Comparison of ENCODE assay signal across 1 cellular context in genomic region chr3:193863657-193864323, GRCh38.
TF ChIP-seq lines count a peak whose summit lies in the region.

No MANE protein-coding gene starts in this region.

TF ChIP-seq in WTC11, 78 proteins besides CTCF, POLR2A, EP300 and RAD21 (continued from another document):
- TF ChIP-seq, protein P1, sequence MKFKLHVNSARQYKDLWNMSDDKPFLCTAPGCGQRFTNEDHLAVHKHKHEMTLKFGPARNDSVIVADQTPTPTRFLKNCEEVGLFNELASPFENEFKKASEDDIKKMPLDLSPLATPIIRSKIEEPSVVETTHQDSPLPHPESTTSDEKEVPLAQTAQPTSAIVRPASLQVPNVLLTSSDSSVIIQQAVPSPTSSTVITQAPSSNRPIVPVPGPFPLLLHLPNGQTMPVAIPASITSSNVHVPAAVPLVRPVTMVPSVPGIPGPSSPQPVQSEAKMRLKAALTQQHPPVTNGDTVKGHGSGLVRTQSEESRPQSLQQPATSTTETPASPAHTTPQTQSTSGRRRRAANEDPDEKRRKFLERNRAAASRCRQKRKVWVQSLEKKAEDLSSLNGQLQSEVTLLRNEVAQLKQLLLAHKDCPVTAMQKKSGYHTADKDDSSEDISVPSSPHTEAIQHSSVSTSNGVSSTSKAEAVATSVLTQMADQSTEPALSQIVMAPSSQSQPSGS (CRISPR knock-in tag; IDR thresholded peaks at IDR 0.05; ENCODE audit: borderline replicate concordance, low read depth), result no peak
- TF ChIP-seq ZBTB21 (CRISPR knock-in tag; IDR thresholded peaks at IDR 0.05; ENCODE audit: borderline replicate concordance) (no peak), TP53 (CRISPR knock-in tag; IDR thresholded peaks at IDR 0.05) (no peak), STAT6 (CRISPR knock-in tag; conservative IDR thresholded peaks at IDR 0.05; ENCODE audit: low read depth) (no peak), ZNF219 (CRISPR knock-in tag; IDR thresholded peaks at IDR 0.05; ENCODE audit: borderline replicate concordance) (no peak), RORB (CRISPR knock-in tag; IDR thresholded peaks at IDR 0.05) (no peak), ATF3 (CRISPR knock-in tag; conservative IDR thresholded peaks at IDR 0.05) (no peak), KAT7 (CRISPR knock-in tag; IDR thresholded peaks at IDR 0.05; ENCODE audit: borderline replicate concordance) (no peak), MXD4 (CRISPR knock-in tag; IDR thresholded peaks at IDR 0.05; ENCODE audit: borderline replicate concordance) (no peak), SMAD3 (CRISPR knock-in tag; IDR thresholded peaks at IDR 0.05; ENCODE audit: borderline replicate concordance) (no peak), RELA (CRISPR knock-in tag; IDR thresholded peaks at IDR 0.05; ENCODE audit: borderline replicate concordance) (no peak), GRHL2 (CRISPR knock-in tag; IDR thresholded peaks at IDR 0.05; ENCODE audit: insufficient replicate concordance, severe bottlenecking) (no peak), SP1 (CRISPR knock-in tag; conservative IDR thresholded peaks at IDR 0.05) (no peak), ZNF416 (CRISPR knock-in tag; IDR thresholded peaks at IDR 0.05) (no peak)
- TF ChIP-seq, protein P2, sequence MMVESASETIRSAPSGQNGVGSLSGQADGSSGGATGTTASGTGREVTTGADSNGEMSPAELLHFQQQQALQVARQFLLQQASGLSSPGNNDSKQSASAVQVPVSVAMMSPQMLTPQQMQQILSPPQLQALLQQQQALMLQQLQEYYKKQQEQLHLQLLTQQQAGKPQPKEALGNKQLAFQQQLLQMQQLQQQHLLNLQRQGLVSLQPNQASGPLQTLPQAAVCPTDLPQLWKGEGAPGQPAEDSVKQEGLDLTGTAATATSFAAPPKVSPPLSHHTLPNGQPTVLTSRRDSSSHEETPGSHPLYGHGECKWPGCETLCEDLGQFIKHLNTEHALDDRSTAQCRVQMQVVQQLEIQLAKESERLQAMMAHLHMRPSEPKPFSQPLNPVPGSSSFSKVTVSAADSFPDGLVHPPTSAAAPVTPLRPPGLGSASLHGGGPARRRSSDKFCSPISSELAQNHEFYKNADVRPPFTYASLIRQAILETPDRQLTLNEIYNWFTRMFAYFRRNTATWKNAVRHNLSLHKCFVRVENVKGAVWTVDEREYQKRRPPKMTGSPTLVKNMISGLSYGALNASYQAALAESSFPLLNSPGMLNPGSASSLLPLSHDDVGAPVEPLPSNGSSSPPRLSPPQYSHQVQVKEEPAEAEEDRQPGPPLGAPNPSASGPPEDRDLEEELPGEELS (CRISPR knock-in tag; IDR thresholded peaks at IDR 0.05), result no peak
- TF ChIP-seq, protein P3, sequence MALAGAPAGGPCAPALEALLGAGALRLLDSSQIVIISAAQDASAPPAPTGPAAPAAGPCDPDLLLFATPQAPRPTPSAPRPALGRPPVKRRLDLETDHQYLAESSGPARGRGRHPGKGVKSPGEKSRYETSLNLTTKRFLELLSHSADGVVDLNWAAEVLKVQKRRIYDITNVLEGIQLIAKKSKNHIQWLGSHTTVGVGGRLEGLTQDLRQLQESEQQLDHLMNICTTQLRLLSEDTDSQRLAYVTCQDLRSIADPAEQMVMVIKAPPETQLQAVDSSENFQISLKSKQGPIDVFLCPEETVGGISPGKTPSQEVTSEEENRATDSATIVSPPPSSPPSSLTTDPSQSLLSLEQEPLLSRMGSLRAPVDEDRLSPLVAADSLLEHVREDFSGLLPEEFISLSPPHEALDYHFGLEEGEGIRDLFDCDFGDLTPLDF (CRISPR knock-in tag; IDR thresholded peaks at IDR 0.05), result no peak
- TF ChIP-seq, protein P4, sequence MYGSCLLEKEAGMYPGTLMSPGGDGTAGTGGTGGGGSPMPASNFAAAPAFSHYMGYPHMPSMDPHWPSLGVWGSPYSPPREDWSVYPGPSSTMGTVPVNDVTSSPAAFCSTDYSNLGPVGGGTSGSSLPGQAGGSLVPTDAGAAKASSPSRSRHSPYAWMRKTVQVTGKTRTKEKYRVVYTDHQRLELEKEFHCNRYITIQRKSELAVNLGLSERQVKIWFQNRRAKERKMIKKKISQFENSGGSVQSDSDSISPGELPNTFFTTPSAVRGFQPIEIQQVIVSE (CRISPR knock-in tag; IDR thresholded peaks at IDR 0.05; ENCODE audit: borderline replicate concordance), result no peak
- TF ChIP-seq, protein P5, sequence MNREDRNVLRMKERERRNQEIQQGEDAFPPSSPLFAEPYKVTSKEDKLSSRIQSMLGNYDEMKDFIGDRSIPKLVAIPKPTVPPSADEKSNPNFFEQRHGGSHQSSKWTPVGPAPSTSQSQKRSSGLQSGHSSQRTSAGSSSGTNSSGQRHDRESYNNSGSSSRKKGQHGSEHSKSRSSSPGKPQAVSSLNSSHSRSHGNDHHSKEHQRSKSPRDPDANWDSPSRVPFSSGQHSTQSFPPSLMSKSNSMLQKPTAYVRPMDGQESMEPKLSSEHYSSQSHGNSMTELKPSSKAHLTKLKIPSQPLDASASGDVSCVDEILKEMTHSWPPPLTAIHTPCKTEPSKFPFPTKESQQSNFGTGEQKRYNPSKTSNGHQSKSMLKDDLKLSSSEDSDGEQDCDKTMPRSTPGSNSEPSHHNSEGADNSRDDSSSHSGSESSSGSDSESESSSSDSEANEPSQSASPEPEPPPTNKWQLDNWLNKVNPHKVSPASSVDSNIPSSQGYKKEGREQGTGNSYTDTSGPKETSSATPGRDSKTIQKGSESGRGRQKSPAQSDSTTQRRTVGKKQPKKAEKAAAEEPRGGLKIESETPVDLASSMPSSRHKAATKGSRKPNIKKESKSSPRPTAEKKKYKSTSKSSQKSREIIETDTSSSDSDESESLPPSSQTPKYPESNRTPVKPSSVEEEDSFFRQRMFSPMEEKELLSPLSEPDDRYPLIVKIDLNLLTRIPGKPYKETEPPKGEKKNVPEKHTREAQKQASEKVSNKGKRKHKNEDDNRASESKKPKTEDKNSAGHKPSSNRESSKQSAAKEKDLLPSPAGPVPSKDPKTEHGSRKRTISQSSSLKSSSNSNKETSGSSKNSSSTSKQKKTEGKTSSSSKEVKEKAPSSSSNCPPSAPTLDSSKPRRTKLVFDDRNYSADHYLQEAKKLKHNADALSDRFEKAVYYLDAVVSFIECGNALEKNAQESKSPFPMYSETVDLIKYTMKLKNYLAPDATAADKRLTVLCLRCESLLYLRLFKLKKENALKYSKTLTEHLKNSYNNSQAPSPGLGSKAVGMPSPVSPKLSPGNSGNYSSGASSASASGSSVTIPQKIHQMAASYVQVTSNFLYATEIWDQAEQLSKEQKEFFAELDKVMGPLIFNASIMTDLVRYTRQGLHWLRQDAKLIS (CRISPR knock-in tag; IDR thresholded peaks at IDR 0.05; ENCODE audit: borderline replicate concordance), result no peak
